Comparison of ENCODE assay signal across 7 cellular contexts in genomic region chr3:125968121-125968520, GRCh38. TPM values are rescaled to one million over a fixed set of nuclear protein-coding genes. Genes with fewer than 3 reads are reported as not detected.
"Had no signal": no experiment of that assay in that cellular context is flagged by ENCODE, and none has a peak within 500 bp of the region (broad histone marks: within the 10 kb centered on the region; RNA-seq: fewer than 3 reads in every experiment).

No MANE protein-coding gene starts in this region.

RNA-seq across cellular contexts. Expression of gene ROPN1B, which starts 0.9 kb away (rescaled TPM):
- total RNA-seq: LHCN-M2, MCF 10A, NCI-H460, OCI-LY7, Peyer's patch, SJSA1 had no signal
- polyA plus RNA-seq: SK-N-SH had no signal
